ENCODE assay signal across 13 cellular contexts in genomic region chr5:166845044-166845443, GRCh38.
DNase-seq lines count a peak whose midpoint lies in the region; ATAC-seq, FAIRE-seq and TF ChIP-seq lines count a peak whose summit lies in the region.
"Had no signal": no experiment of that assay in that cellular context is flagged by ENCODE, and none has a peak within 500 bp of the region (broad histone marks: within the 10 kb centered on the region; RNA-seq: fewer than 3 reads in every experiment).

No MANE protein-coding gene starts in this region.

- no peak for TF ChIP-seq POLR2A in A549 (IDR thresholded peaks at IDR 0.05; ENCODE audit: low read length)

- H3K4me1 ChIP-seq in A549 (no peaks in the 10 kb centered on the region), HEK293 (ENCODE audit: control insufficient read depth, insufficient read depth, low read length) (no peaks in the 10 kb centered on the region)
- H3K4me1 ChIP-seq: adrenal gland, thyroid gland had no signal

- POLR2A ChIA-PET in A549 (lab: Yijun Ruan, JAX) = no interaction called here
- POLR2A ChIA-PET in HEK293 (lab: Yijun Ruan, JAX) = no interaction called here
- POLR2A ChIA-PET in RWPE1 (lab: Yijun Ruan, JAX; ENCODE audit: low non-redundant PET) = no interaction called here

- no peak for TF ChIP-seq EP300 in A549 (IDR thresholded peaks at IDR 0.05)

- no peak for ATAC-seq in A549
- ATAC-seq in GM18909 (IDR thresholded peaks at IDR 0.05; ENCODE audit: poor library complexity, unreplicated experiment) = no peak
- ATAC-seq: sciatic nerve had no signal

- no peaks in the 10 kb centered on the region for H3K27me3 Mint-ChIP-seq in activated T-helper 1 cell treated with anti-CD3 and anti-CD28 coated beads, Interleukin-12 subunit alpha, Interleukin-12 subunit beta, Interleukin-2, Interleukin-4 antibody, amounts not matched to agents 30 ng/mL and 10 ng/mL and 1 ng/mL, durations not matched to agents 14 hours and 24 hours and 36 hours (ENCODE audit: insufficient read depth)

- H3K4me3 ChIP-seq in A549 = no peak overlapping the region
- no peak overlapping the region for H3K4me3 ChIP-seq in HEK293 (ENCODE audit: low read depth, low read length)
- H3K4me3 ChIP-seq: adrenal gland, thyroid gland had no signal

- DNase-seq in A549 (ENCODE audit: low read depth in 1 of 2, low spot score in 1 of 2) (peak in 1 of 2 experiments; percentile 4), RWPE1 (ENCODE audit: low spot score) (peak; percentile 51), iPS DF 4.7 (ENCODE audit: extremely low read depth, low spot score) (peak; percentile 9), NCI-H524 (lab: John Stamatoyannopoulos, UW) (no peak)
- no peak for DNase-seq in activated CD4-positive, CD25-positive, alpha-beta regulatory T cell (lab: John Stamatoyannopoulos, UW)
- DNase-seq in activated T-helper 1 cell treated with anti-CD3 and anti-CD28 coated beads, Interleukin-12 subunit alpha, Interleukin-12 subunit beta, Interleukin-2, Interleukin-4 antibody, amounts not matched to agents 30 ng/mL and 10 ng/mL and 1 ng/mL, durations not matched to agents 14 hours and 24 hours and 36 hours (ENCODE audit: low spot score) = no peak
- DNase-seq: NCI-H187 treated with DMSO at 0.1 percent for 48 hours had no signal

- H3K9me3 Mint-ChIP-seq in activated T-helper 1 cell treated with anti-CD3 and anti-CD28 coated beads, Interleukin-12 subunit alpha, Interleukin-12 subunit beta, Interleukin-2, Interleukin-4 antibody, amounts not matched to agents 30 ng/mL and 10 ng/mL and 1 ng/mL, durations not matched to agents 14 hours and 24 hours and 36 hours = peaks cover 19% of the 10 kb centered on the region

- no peak overlapping the region for H3K4me2 ChIP-seq in A549

- H3K27ac ChIP-seq in A549 (no peak overlapping the region), HEK293 (ENCODE audit: extremely low read depth, low read depth, low read length) (no peak overlapping the region), RWPE1 (no peak overlapping the region)
- H3K27ac ChIP-seq: adrenal gland, thyroid gland had no signal

- no peak for TF ChIP-seq RAD21 in A549 (conservative IDR thresholded peaks at IDR 0.05 in 1 of 2, IDR thresholded peaks at IDR 0.05 in 1 of 2)

- no peaks in the 10 kb centered on the region for H3K36me3 Mint-ChIP-seq in activated T-helper 1 cell treated with anti-CD3 and anti-CD28 coated beads, Interleukin-12 subunit alpha, Interleukin-12 subunit beta, Interleukin-2, Interleukin-4 antibody, amounts not matched to agents 30 ng/mL and 10 ng/mL and 1 ng/mL, durations not matched to agents 14 hours and 24 hours and 36 hours (ENCODE audit: low read depth)

- H3K9me3 ChIP-seq in A549 (no peaks in the 10 kb centered on the region), HEK293 (ENCODE audit: control insufficient read depth, insufficient read depth, low read depth, low read length) (no peaks in the 10 kb centered on the region)
- H3K9me3 ChIP-seq: adrenal gland, thyroid gland had no signal

- no peak for FAIRE-seq in A549 (lab: Jason Lieb, UNC)
- FAIRE-seq: endometrium had no signal

- 12% methylated on average over 4 of the region's 4 CpGs for WGBS in A549 (ENCODE audit: missing lambda C conversion rate)

- TF ChIP-seq CTCF in A549 (IDR thresholded peaks at IDR 0.05) (no peak), HEK293 (tag by site-specific recombination; IDR thresholded peaks at IDR 0.05) (no peak), RWPE1 (conservative IDR thresholded peaks at IDR 0.05; ENCODE audit: low read depth) (no peak)

- no peak overlapping the region for H3K4me3 Mint-ChIP-seq in activated T-helper 1 cell treated with anti-CD3 and anti-CD28 coated beads, Interleukin-12 subunit alpha, Interleukin-12 subunit beta, Interleukin-2, Interleukin-4 antibody, amounts not matched to agents 30 ng/mL and 10 ng/mL and 1 ng/mL, durations not matched to agents 14 hours and 24 hours and 36 hours

- H3K36me3 ChIP-seq in HEK293 (ENCODE audit: control insufficient read depth in 2 of 2, insufficient read depth in 1 of 2, low read length in 2 of 2) = no peaks in the 10 kb centered on the region
- H3K36me3 ChIP-seq: adrenal gland, thyroid gland had no signal

- H3K27ac Mint-ChIP-seq in activated T-helper 1 cell treated with anti-CD3 and anti-CD28 coated beads, Interleukin-12 subunit alpha, Interleukin-12 subunit beta, Interleukin-2, Interleukin-4 antibody, amounts not matched to agents 30 ng/mL and 10 ng/mL and 1 ng/mL, durations not matched to agents 14 hours and 24 hours and 36 hours = no peak overlapping the region

- intact Hi-C loops in activated T-helper 1 cell treated with anti-CD3 and anti-CD28 coated beads, Interleukin-12 subunit alpha, Interleukin-12 subunit beta, Interleukin-2, Interleukin-4 antibody, amounts not matched to agents 30 ng/mL and 10 ng/mL and 1 ng/mL, durations not matched to agents 14 hours and 24 hours and 36 hours (cut with micrococcal nuclease) = no loop called here

- CTCF ChIA-PET in A549 (lab: Yijun Ruan, JAX) = interaction anchor here (1.5 kb wide), 1 partner anchor 10 kb away, joined by 3 read pairs; no protein-coding TSS in a partner anchor
- CTCF ChIA-PET in HEK293 (lab: Yijun Ruan, JAX) = no interaction called here
- CTCF ChIA-PET in RWPE1 (lab: Yijun Ruan, JAX) = no interaction called here

- H3K4me1 Mint-ChIP-seq in activated T-helper 1 cell treated with anti-CD3 and anti-CD28 coated beads, Interleukin-12 subunit alpha, Interleukin-12 subunit beta, Interleukin-2, Interleukin-4 antibody, amounts not matched to agents 30 ng/mL and 10 ng/mL and 1 ng/mL, durations not matched to agents 14 hours and 24 hours and 36 hours (ENCODE audit: low read depth) = no peaks in the 10 kb centered on the region

TF ChIP-seq in A549, 52 proteins besides CTCF, POLR2A, EP300 and RAD21:
- peak; percentile 78 for TF ChIP-seq REST (IDR thresholded peaks at IDR 0.05)
- no peak for TF ChIP-seq PHF8 (IDR thresholded peaks at IDR 0.05; ENCODE audit: borderline replicate concordance, low read depth)

TF ChIP-seq in HEK293, 187 proteins besides CTCF, POLR2A, EP300 and RAD21:
- peak; percentile 92 for TF ChIP-seq REST (tag by site-specific recombination; IDR thresholded peaks at IDR 0.05)
- no peak for TF ChIP-seq BCL11A (tag by site-specific recombination; IDR thresholded peaks at IDR 0.05; ENCODE audit: low read depth)
- no peak for TF ChIP-seq OSR2 (tag by site-specific recombination; IDR thresholded peaks at IDR 0.05)
- TF ChIP-seq TCF7L2 (IDR thresholded peaks at IDR 0.05; ENCODE audit: borderline replicate concordance, low read depth, low read length) = no peak
- no peak for TF ChIP-seq ZNF2 (tag by site-specific recombination; IDR thresholded peaks at IDR 0.05)

Comparison
In these comparisons a context has a peak if more than half of its experiments do, and no peak if none do; other contexts are left out.
1. DNase-seq: peak in RWPE1 (single experiment) and iPS DF 4.7 (single experiment); none in activated CD4-positive, CD25-positive, alpha-beta regulatory T cell (0 of 4), NCI-H524 (0 of 2) and activated T-helper 1 cell treated with anti-CD3 and anti-CD28 coated beads, Interleukin-12 subunit alpha, Interleukin-12 subunit beta, Interleukin-2, Interleukin-4 antibody, amounts not matched to agents 30 ng/mL and 10 ng/mL and 1 ng/mL, durations not matched to agents 14 hours and 24 hours and 36 hours (single experiment).
2. Of the 5 proteins assayed by ChIP-seq in both HEK293 and A549: peak only in HEK293: none; only in A549: none; in both: REST; in neither: 4.